ENCODE assay signal across 8 cellular contexts in genomic region chr19:35352448-35353304, GRCh38. TPM values are rescaled to one million over a fixed set of nuclear protein-coding genes. Genes with fewer than 3 reads are reported as not detected.
DNase-seq lines count a peak whose midpoint lies in the region; ATAC-seq and TF ChIP-seq lines count a peak whose summit lies in the region.

No MANE protein-coding gene starts in this region.

- H3K79me2 ChIP-seq in neural progenitor cell (ENCODE audit: low read depth): no peaks in the 10 kb centered on the region

- no peak overlapping the region for H3K9ac ChIP-seq in neural progenitor cell

- peak; percentile 54 to 93 (median 88) for TF ChIP-seq CTCF in Peyer's patch (IDR thresholded peaks at IDR 0.05)
- TF ChIP-seq CTCF in neural progenitor cell (IDR thresholded peaks at IDR 0.05): peak; percentile 87

- no peaks in the 10 kb centered on the region for H3K9me3 Mint-ChIP-seq in activated T-helper 1 cell treated with anti-CD3 and anti-CD28 coated beads, Interleukin-12 subunit alpha, Interleukin-12 subunit beta, Interleukin-2, Interleukin-4 antibody, amounts not matched to agents 30 ng/mL and 10 ng/mL and 1 ng/mL, durations not matched to agents 14 hours and 24 hours and 36 hours
- H3K9me3 Mint-ChIP-seq in neural progenitor cell: no peaks in the 10 kb centered on the region

- DNase-seq in DMS79 treated with DMSO at 0.1 percent for 48 hours (lab: John Stamatoyannopoulos, UW) (peak; percentile 83), Kasumi-1 (lab: John Stamatoyannopoulos, UW) (peak; percentile 85 to 88), Peyer's patch (peak; percentile 61 to 84 (median 66)), fibroblast of the conjunctiva (ENCODE audit: low read depth) (peak; percentile 57), neural progenitor cell (ENCODE audit: low spot score) (peak; percentile 84), stromal cell of bone marrow (ENCODE audit: low read depth) (peak; percentile 42)
- DNase-seq in activated T-helper 1 cell treated with anti-CD3 and anti-CD28 coated beads, Interleukin-12 subunit alpha, Interleukin-12 subunit beta, Interleukin-2, Interleukin-4 antibody, amounts not matched to agents 30 ng/mL and 10 ng/mL and 1 ng/mL, durations not matched to agents 14 hours and 24 hours and 36 hours (ENCODE audit: low spot score): peak; percentile 55

- H3K27me3 ChIP-seq in Peyer's patch (no peaks in the 10 kb centered on the region), neural progenitor cell (peaks cover 29% of the 10 kb centered on the region)

- peaks cover 2% of the 10 kb centered on the region for H3K27me3 Mint-ChIP-seq in activated T-helper 1 cell treated with anti-CD3 and anti-CD28 coated beads, Interleukin-12 subunit alpha, Interleukin-12 subunit beta, Interleukin-2, Interleukin-4 antibody, amounts not matched to agents 30 ng/mL and 10 ng/mL and 1 ng/mL, durations not matched to agents 14 hours and 24 hours and 36 hours (ENCODE audit: insufficient read depth)
- H3K27me3 Mint-ChIP-seq in neural progenitor cell (ENCODE audit: insufficient read depth, low read depth): peaks cover 6% of the 10 kb centered on the region

- H3K36me3 Mint-ChIP-seq in activated T-helper 1 cell treated with anti-CD3 and anti-CD28 coated beads, Interleukin-12 subunit alpha, Interleukin-12 subunit beta, Interleukin-2, Interleukin-4 antibody, amounts not matched to agents 30 ng/mL and 10 ng/mL and 1 ng/mL, durations not matched to agents 14 hours and 24 hours and 36 hours (ENCODE audit: low read depth): no peaks in the 10 kb centered on the region
- no peaks in the 10 kb centered on the region for H3K36me3 Mint-ChIP-seq in neural progenitor cell

- H2AFZ ChIP-seq in neural progenitor cell (replicated peaks): peak overlapping the region; percentile 89

- H3K4me2 ChIP-seq in neural progenitor cell: no peak overlapping the region

- H3K4me3 ChIP-seq in Peyer's patch (no peak overlapping the region), neural progenitor cell (no peak overlapping the region)

- H3K4me3 Mint-ChIP-seq in activated T-helper 1 cell treated with anti-CD3 and anti-CD28 coated beads, Interleukin-12 subunit alpha, Interleukin-12 subunit beta, Interleukin-2, Interleukin-4 antibody, amounts not matched to agents 30 ng/mL and 10 ng/mL and 1 ng/mL, durations not matched to agents 14 hours and 24 hours and 36 hours: no peak overlapping the region
- peak overlapping the region; percentile 38 for H3K4me3 Mint-ChIP-seq in neural progenitor cell

- no peak for ATAC-seq in GM18868 (IDR thresholded peaks at IDR 0.05; ENCODE audit: unreplicated experiment)

- H4K20me1 ChIP-seq in neural progenitor cell (ENCODE audit: low read depth): no peaks in the 10 kb centered on the region

- H3F3A ChIP-seq in neural progenitor cell (ENCODE audit: low read depth): no peaks in the 10 kb centered on the region

- TF ChIP-seq POLR2A in Peyer's patch (IDR thresholded peaks at IDR 0.05): no peak

- H3K4me1 ChIP-seq in Peyer's patch (peaks cover 0 to 11% (median 5%) of the 10 kb centered on the region in 4 donors), neural progenitor cell (no peaks in the 10 kb centered on the region)

- peak overlapping the region; percentile 62 for H3K27ac Mint-ChIP-seq in activated T-helper 1 cell treated with anti-CD3 and anti-CD28 coated beads, Interleukin-12 subunit alpha, Interleukin-12 subunit beta, Interleukin-2, Interleukin-4 antibody, amounts not matched to agents 30 ng/mL and 10 ng/mL and 1 ng/mL, durations not matched to agents 14 hours and 24 hours and 36 hours
- peak overlapping the region; percentile 72 for H3K27ac Mint-ChIP-seq in neural progenitor cell

- H3K9me3 ChIP-seq in Peyer's patch: no peaks in the 10 kb centered on the region
- no peaks in the 10 kb centered on the region for H3K9me3 ChIP-seq in neural progenitor cell (ENCODE audit: low read depth)

- H3K36me3 ChIP-seq in Peyer's patch (no peaks in the 10 kb centered on the region), neural progenitor cell (no peaks in the 10 kb centered on the region)

- no peak overlapping the region for H3K27ac ChIP-seq in Peyer's patch
- H3K27ac ChIP-seq in neural progenitor cell: no peak overlapping the region

- intact Hi-C loops in activated T-helper 1 cell treated with anti-CD3 and anti-CD28 coated beads, Interleukin-12 subunit alpha, Interleukin-12 subunit beta, Interleukin-2, Interleukin-4 antibody, amounts not matched to agents 30 ng/mL and 10 ng/mL and 1 ng/mL, durations not matched to agents 14 hours and 24 hours and 36 hours (cut with micrococcal nuclease): loop anchor here (1.0 to 2.0 kb wide), 4 partner anchors 52 to 240 kb away; no protein-coding TSS in a partner anchor

- peaks cover 25% of the 10 kb centered on the region for H3K4me1 Mint-ChIP-seq in activated T-helper 1 cell treated with anti-CD3 and anti-CD28 coated beads, Interleukin-12 subunit alpha, Interleukin-12 subunit beta, Interleukin-2, Interleukin-4 antibody, amounts not matched to agents 30 ng/mL and 10 ng/mL and 1 ng/mL, durations not matched to agents 14 hours and 24 hours and 36 hours (ENCODE audit: low read depth)
- peaks cover 8% of the 10 kb centered on the region for H3K4me1 Mint-ChIP-seq in neural progenitor cell

RNA-seq across cellular contexts. Expression of gene FFAR1, which starts 5.0 kb away (rescaled TPM):
- total RNA-seq in Peyer's patch (1 to 10 TPM in 1 of 4 donors, under 1 TPM in 1, not detected in 2; 0.66 to 1.6 TPM), neural progenitor cell (ENCODE audit: low replicate concordance) (0.06 TPM in 1 of 2 replicates, not detected in the other)
- total RNA-seq in activated T-helper 1 cell treated with anti-CD3 and anti-CD28 coated beads, Interleukin-12 subunit alpha, Interleukin-12 subunit beta, Interleukin-2, Interleukin-4 antibody, amounts not matched to agents 30 ng/mL and 10 ng/mL and 1 ng/mL, durations not matched to agents 14 hours and 24 hours and 36 hours: 0.12 and 0.18 TPM in 2 replicates

RNA-seq across cellular contexts. Expression of gene FFAR3, which starts 5.6 kb away (rescaled TPM):
- total RNA-seq in Peyer's patch (1 to 10 TPM in 1 of 4 donors, not detected in 3; 1.1 TPM), neural progenitor cell (ENCODE audit: low replicate concordance) (not detected in 2 replicates)
- 0.20 and 0.36 TPM in 2 replicates for total RNA-seq in activated T-helper 1 cell treated with anti-CD3 and anti-CD28 coated beads, Interleukin-12 subunit alpha, Interleukin-12 subunit beta, Interleukin-2, Interleukin-4 antibody, amounts not matched to agents 30 ng/mL and 10 ng/mL and 1 ng/mL, durations not matched to agents 14 hours and 24 hours and 36 hours

RNA-seq across cellular contexts. Expression of gene GPR42, which starts 18.2 kb away (rescaled TPM):
- total RNA-seq in Peyer's patch (under 1 TPM in 1 of 4 donors, not detected in 3; 0.70 TPM), neural progenitor cell (ENCODE audit: low replicate concordance) (not detected in 2 replicates)
- total RNA-seq in activated T-helper 1 cell treated with anti-CD3 and anti-CD28 coated beads, Interleukin-12 subunit alpha, Interleukin-12 subunit beta, Interleukin-2, Interleukin-4 antibody, amounts not matched to agents 30 ng/mL and 10 ng/mL and 1 ng/mL, durations not matched to agents 14 hours and 24 hours and 36 hours: 0.20 TPM in 1 of 2 replicates, not detected in the other

RNA-seq across cellular contexts. Expression of gene CD22, which starts 23.7 kb away (rescaled TPM):
- 100 to 1,000 TPM in 1 of 4 donors, 10 to 100 TPM in 2, not detected in 1; 10.9 to 207 (median 15.7) TPM for total RNA-seq in Peyer's patch
- total RNA-seq in activated T-helper 1 cell treated with anti-CD3 and anti-CD28 coated beads, Interleukin-12 subunit alpha, Interleukin-12 subunit beta, Interleukin-2, Interleukin-4 antibody, amounts not matched to agents 30 ng/mL and 10 ng/mL and 1 ng/mL, durations not matched to agents 14 hours and 24 hours and 36 hours: 4.7 and 5.1 TPM in 2 replicates
- 0.62 TPM in 1 of 2 replicates, not detected in the other for total RNA-seq in neural progenitor cell (ENCODE audit: low replicate concordance)
